8 cellular contexts compared by ENCODE assay signal in the genomic region with DNA sequence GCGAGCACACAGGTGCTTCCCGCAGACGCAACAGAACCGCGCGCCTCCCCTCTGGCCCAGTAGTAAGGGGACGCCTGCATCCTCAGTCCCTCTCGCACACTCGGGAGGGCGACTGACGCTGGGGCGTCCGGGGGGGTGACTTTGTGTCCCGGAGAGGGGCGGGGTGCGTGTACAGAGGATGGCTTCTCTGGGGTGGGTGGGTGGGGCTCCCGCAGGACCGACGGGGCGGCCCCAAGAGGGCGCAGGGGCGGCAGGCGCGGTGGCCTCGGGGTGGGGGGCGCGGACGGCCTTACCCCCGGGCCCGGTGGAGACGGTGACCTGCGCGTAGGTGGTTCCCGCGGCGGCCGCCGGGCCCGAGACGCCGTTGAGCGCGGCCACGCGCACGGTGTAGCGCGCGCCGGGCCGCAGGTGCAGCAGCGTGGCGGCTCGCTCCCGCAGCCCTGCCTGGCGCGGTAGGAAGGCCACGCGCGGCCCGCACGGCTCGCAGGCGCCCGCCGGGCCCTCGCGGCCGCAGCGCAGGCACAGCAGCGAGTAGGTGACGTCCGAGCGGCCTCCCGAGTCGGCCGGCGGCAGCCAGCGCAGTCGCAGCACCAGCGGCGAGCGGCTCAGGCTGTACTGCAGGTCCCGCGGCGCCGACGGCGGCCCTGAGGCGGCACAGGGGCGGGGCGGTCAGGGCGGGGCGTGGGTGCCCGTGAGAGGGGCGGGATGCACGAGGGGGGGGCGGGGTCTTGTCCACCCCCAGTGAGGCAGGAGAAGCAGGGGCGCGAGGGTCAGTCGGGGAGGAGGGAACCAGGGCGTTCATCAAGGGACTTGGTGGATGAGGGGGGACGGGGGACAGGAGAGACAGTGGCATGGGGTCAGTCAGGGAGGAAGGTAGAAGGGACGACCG. TPM values are rescaled to one million over a fixed set of nuclear protein-coding genes. Genes with fewer than 3 reads are reported as not detected.
A peak's percentile ranks its signal among the peaks of the same experiment; 100 is the strongest.
DNase-seq lines count a peak whose midpoint lies in the region; ATAC-seq, FAIRE-seq and TF ChIP-seq lines count a peak whose summit lies in the region.

No MANE protein-coding gene starts in this region.

- no peak overlapping the region for H2AFZ ChIP-seq in HepG2 (ENCODE audit: low read length)

- DNase-seq in activated T-cell treated with anti-CD3 and anti-CD28 coated beads for 48 hours (ENCODE audit: low read depth), result peak; percentile 49
- no peak for DNase-seq in activated T-cell treated with anti-CD3 and anti-CD28 coated beads, Interleukin-2, amount 50 U/mL, for 1 hour
- peak; percentile 99 for DNase-seq in NCI-H510A (lab: John Stamatoyannopoulos, UW)
- DNase-seq in T47D (ENCODE audit: low read depth in 1 of 2, low spot score in 1 of 2), result peak; percentile 39 to 77
- DNase-seq in HepG2 (ENCODE audit: low spot score), result no peak
- DNase-seq in DMS114 treated with DMSO at 0.1 percent for 48 hours (lab: John Stamatoyannopoulos, UW; ENCODE audit: unreplicated experiment), result no peak

- no peak for FAIRE-seq in HepG2 (lab: Jason Lieb, UNC)

- H3K9ac ChIP-seq in HepG2 (ENCODE audit: insufficient read depth, low read depth, low read length), result no peak overlapping the region

- POLR2A ChIA-PET in HepG2 (lab: Yijun Ruan, JAX), result no interaction called here

- peaks cover 6 to 39% of the 10 kb centered on the region in 2 experiments; a peak in 4 of 5 replicates for H3K27me3 ChIP-seq in HepG2 (ENCODE audit: control insufficient read depth in 1 of 2, insufficient read depth in 2 of 2, low read length in 2 of 2)

- H3K4me2 ChIP-seq in HepG2 (ENCODE audit: low read depth, low read length), result peak overlapping the region; percentile 65

- no peak for TF ChIP-seq EP300 in HepG2 (IDR thresholded peaks at IDR 0.05; ENCODE audit: low read depth in 2 of 2, low read length in 2 of 2)
- no peak for TF ChIP-seq EP300 in HepG2 (CRISPR knock-in tag; IDR thresholded peaks at IDR 0.05; ENCODE audit: borderline replicate concordance)

- no peaks in the 10 kb centered on the region for H3K79me2 ChIP-seq in HepG2 (ENCODE audit: insufficient read depth, low read length)

- TF ChIP-seq CTCF in HepG2 (CRISPR knock-in tag; IDR thresholded peaks at IDR 0.05), result no peak

- no peaks in the 10 kb centered on the region for H3K36me3 ChIP-seq in HepG2 (replicated peaks in 1 of 2; ENCODE audit: control insufficient read depth in 1 of 2, insufficient read depth in 2 of 2, low read length in 2 of 2)

- H3K4me1 ChIP-seq in HepG2 (ENCODE audit: insufficient read depth, low read length), result peaks cover 14% of the 10 kb centered on the region; the same call in 1 of the 2 replicates

- no TSS peak for BruUV-seq in HepG2 (replicated peaks; lab: Mats Ljungman, UMichigan)

- peak overlapping the region; percentile 21 to 64 (median 33); a peak in 4 of 6 replicates for H3K4me3 ChIP-seq in HepG2 (replicated peaks in 1 of 3; ENCODE audit: insufficient read depth in 1 of 3, low read depth in 2 of 3, low read length in 3 of 3)

- TF ChIP-seq POLR2A in HepG2 (IDR thresholded peaks at IDR 0.05; ENCODE audit: insufficient read depth in 1 of 2, low read depth in 2 of 2, low read length in 2 of 2), result no peak

- ATAC-seq in HepG2 (peak; percentile 86), HG02798 (IDR thresholded peaks at IDR 0.05; ENCODE audit: poor library complexity, unreplicated experiment) (no peak), GM18867 (IDR thresholded peaks at IDR 0.05; ENCODE audit: unreplicated experiment) (no peak)

- H3K9me3 ChIP-seq in HepG2 (ENCODE audit: low read length), result no peaks in the 10 kb centered on the region

- CTCF ChIA-PET in HepG2 (lab: Yijun Ruan, JAX; ENCODE audit: low intra/inter-chr PET ratio, low total read pairs), result no interaction called here

- intact Hi-C loops in HepG2 (cut with micrococcal nuclease; ENCODE audit: unreplicated experiment), result no loop called here

- in situ Hi-C loops in T47D (cut with HindIII; ENCODE audit: low pct_unique_long_range_greater_than_20kb, low sequenced_read_pairs), result no loop called here
- in situ Hi-C loops in HepG2 (cut with HindIII; ENCODE audit: extremely low pct_ligation_motif_present, low pct_unique_long_range_greater_than_20kb), result no loop called here

- WGBS in HepG2 (ENCODE audit: low lambda C conversion rate), result 4% methylated on average over 23 of the region's 105 CpGs

- no peaks in the 10 kb centered on the region for H4K20me1 ChIP-seq in HepG2 (ENCODE audit: insufficient read depth, low read length)

- H3K27ac ChIP-seq in HepG2 (ENCODE audit: extremely low read length, insufficient read depth, low read length), result no peak overlapping the region

- no peak for TF ChIP-seq RAD21 in HepG2 (CRISPR knock-in tag; IDR thresholded peaks at IDR 0.05)

RNA-seq across cellular contexts. Expression of gene EPHA10, which starts 12.1 kb away (rescaled TPM):
- total RNA-seq in HepG2 (2016; rRNA removed; fragmentation: Illumina TruSeq; extraction: Trizol), result 0.08 and 0.58 TPM in 2 replicates
- total RNA-seq in HepG2 (2016; cell fraction: cytosol; rRNA removed; fragmentation: Illumina TruSeq; extraction: Trizol; ENCODE audit: low read depth), result 0.10 TPM in 1 of 2 replicates, not detected in the other
- total RNA-seq in HepG2 (2016; cell fraction: insoluble cytoplasmic fraction; rRNA removed; fragmentation: Illumina TruSeq; extraction: Trizol), result 0.17 and 0.19 TPM in 2 replicates
- 0.10 and 0.15 TPM in 2 replicates for total RNA-seq in HepG2 (2016; cell fraction: membrane; rRNA removed; fragmentation: Illumina TruSeq; extraction: Trizol)
- 0.25 and 0.40 TPM in 2 replicates for total RNA-seq in HepG2 (2016; cell fraction: nucleus; rRNA removed; fragmentation: Illumina TruSeq; extraction: Trizol)
- polyA plus RNA-seq in HepG2 (2011; rRNA removed), result 0.11 and 0.29 TPM in 2 replicates
- polyA plus RNA-seq in HepG2 (2011; cell fraction: cytosol; rRNA removed), result 0.08 and 0.09 TPM in 2 replicates
- polyA plus RNA-seq in HepG2 (2011; cell fraction: nucleus; rRNA removed), result 1.4 and 2.3 TPM in 2 replicates
- polyA plus RNA-seq in HepG2 (2012), result 0.09 and 0.15 TPM in 2 replicates
- polyA plus RNA-seq in HepG2 (2016; cell fraction: cytosol; fragmentation: Illumina TruSeq; extraction: Trizol; ENCODE audit: low read depth), result 0.01 TPM in 1 of 2 replicates, not detected in the other
- 0.08 TPM in 1 of 2 replicates, not detected in the other for polyA plus RNA-seq in HepG2 (2016; cell fraction: insoluble cytoplasmic fraction; fragmentation: Illumina TruSeq; extraction: Trizol; ENCODE audit: low read depth)
- polyA plus RNA-seq in HepG2 (2016; cell fraction: membrane; fragmentation: Illumina TruSeq; extraction: Trizol; ENCODE audit: low read depth), result 0.12 TPM in 1 of 2 replicates, not detected in the other
- 0.40 and 0.52 TPM in 2 replicates for polyA plus RNA-seq in HepG2 (2016; cell fraction: nucleus; fragmentation: Illumina TruSeq; extraction: Trizol; ENCODE audit: insufficient read depth, low read depth)
- 0.08 and 0.63 TPM in 2 replicates for polyA minus RNA-seq in HepG2 (2011; rRNA and poly(A)+ RNA removed; ENCODE audit: low replicate concordance)
- not detected in 2 replicates for polyA minus RNA-seq in HepG2 (2011; cell fraction: cytosol; rRNA and poly(A)+ RNA removed)
- polyA minus RNA-seq in HepG2 (2011; cell fraction: nucleus; rRNA and poly(A)+ RNA removed), result 0.26 TPM in 1 of 2 replicates, not detected in the other

RNA-seq across cellular contexts. Expression of gene MANEAL, which starts 40.8 kb away (rescaled TPM):
- total RNA-seq in HepG2 (2016; rRNA removed; fragmentation: Illumina TruSeq; extraction: Trizol), result 16.8 and 26.4 TPM in 2 replicates
- total RNA-seq in HepG2 (2016; cell fraction: cytosol; rRNA removed; fragmentation: Illumina TruSeq; extraction: Trizol; ENCODE audit: low read depth), result 16.6 and 17.3 TPM in 2 replicates
- total RNA-seq in HepG2 (2016; cell fraction: insoluble cytoplasmic fraction; rRNA removed; fragmentation: Illumina TruSeq; extraction: Trizol), result 18.0 and 24.7 TPM in 2 replicates
- total RNA-seq in HepG2 (2016; cell fraction: membrane; rRNA removed; fragmentation: Illumina TruSeq; extraction: Trizol), result 32.4 and 35.8 TPM in 2 replicates
- total RNA-seq in HepG2 (2016; cell fraction: nucleus; rRNA removed; fragmentation: Illumina TruSeq; extraction: Trizol), result 19.1 and 23.7 TPM in 2 replicates
- 20.8 and 24.2 TPM in 2 replicates for polyA plus RNA-seq in HepG2 (2011; rRNA removed)
- polyA plus RNA-seq in HepG2 (2011; cell fraction: cytosol; rRNA removed), result 19.9 and 21.2 TPM in 2 replicates
- polyA plus RNA-seq in HepG2 (2011; cell fraction: nucleus; rRNA removed), result 9.7 and 13.0 TPM in 2 replicates
- polyA plus RNA-seq in HepG2 (2012), result 15.7 and 16.4 TPM in 2 replicates
- 22.1 and 26.7 TPM in 2 replicates for polyA plus RNA-seq in HepG2 (2016; cell fraction: cytosol; fragmentation: Illumina TruSeq; extraction: Trizol; ENCODE audit: low read depth)
- 26.1 and 27.7 TPM in 2 replicates for polyA plus RNA-seq in HepG2 (2016; cell fraction: insoluble cytoplasmic fraction; fragmentation: Illumina TruSeq; extraction: Trizol; ENCODE audit: low read depth)
- 36.8 and 37.5 TPM in 2 replicates for polyA plus RNA-seq in HepG2 (2016; cell fraction: membrane; fragmentation: Illumina TruSeq; extraction: Trizol; ENCODE audit: low read depth)
- polyA plus RNA-seq in HepG2 (2016; cell fraction: nucleus; fragmentation: Illumina TruSeq; extraction: Trizol; ENCODE audit: insufficient read depth, low read depth), result 36.1 and 42.1 TPM in 2 replicates
- polyA minus RNA-seq in HepG2 (2011; rRNA and poly(A)+ RNA removed; ENCODE audit: low replicate concordance), result 38.3 and 73.7 TPM in 2 replicates
- polyA minus RNA-seq in HepG2 (2011; cell fraction: cytosol; rRNA and poly(A)+ RNA removed), result 15.2 and 17.4 TPM in 2 replicates
- 6.0 and 8.9 TPM in 2 replicates for polyA minus RNA-seq in HepG2 (2011; cell fraction: nucleus; rRNA and poly(A)+ RNA removed)

RNA-seq across cellular contexts. Expression of gene C1orf122, which starts 54.8 kb away (rescaled TPM):
- total RNA-seq in HepG2 (2016; rRNA removed; fragmentation: Illumina TruSeq; extraction: Trizol), result 31.3 and 40.6 TPM in 2 replicates
- 37.4 and 51.2 TPM in 2 replicates for total RNA-seq in HepG2 (2016; cell fraction: cytosol; rRNA removed; fragmentation: Illumina TruSeq; extraction: Trizol; ENCODE audit: low read depth)
- total RNA-seq in HepG2 (2016; cell fraction: insoluble cytoplasmic fraction; rRNA removed; fragmentation: Illumina TruSeq; extraction: Trizol), result 33.4 and 38.2 TPM in 2 replicates
- 37.7 and 50.5 TPM in 2 replicates for total RNA-seq in HepG2 (2016; cell fraction: membrane; rRNA removed; fragmentation: Illumina TruSeq; extraction: Trizol)
- 16.9 and 21.8 TPM in 2 replicates for total RNA-seq in HepG2 (2016; cell fraction: nucleus; rRNA removed; fragmentation: Illumina TruSeq; extraction: Trizol)
- polyA plus RNA-seq in HepG2 (2011; rRNA removed), result 18.7 and 25.1 TPM in 2 replicates
- polyA plus RNA-seq in HepG2 (2011; cell fraction: cytosol; rRNA removed), result 20.0 and 25.3 TPM in 2 replicates
- 28.5 and 29.9 TPM in 2 replicates for polyA plus RNA-seq in HepG2 (2011; cell fraction: nucleus; rRNA removed)
- polyA plus RNA-seq in HepG2 (2012), result 7.0 and 10.9 TPM in 2 replicates
- polyA plus RNA-seq in HepG2 (2016; cell fraction: cytosol; fragmentation: Illumina TruSeq; extraction: Trizol; ENCODE audit: low read depth), result 48.7 and 56.2 TPM in 2 replicates
- polyA plus RNA-seq in HepG2 (2016; cell fraction: insoluble cytoplasmic fraction; fragmentation: Illumina TruSeq; extraction: Trizol; ENCODE audit: low read depth), result 31.4 and 33.0 TPM in 2 replicates
- polyA plus RNA-seq in HepG2 (2016; cell fraction: membrane; fragmentation: Illumina TruSeq; extraction: Trizol; ENCODE audit: low read depth), result 37.2 and 37.9 TPM in 2 replicates
- 32.9 and 35.0 TPM in 2 replicates for polyA plus RNA-seq in HepG2 (2016; cell fraction: nucleus; fragmentation: Illumina TruSeq; extraction: Trizol; ENCODE audit: insufficient read depth, low read depth)
- polyA minus RNA-seq in HepG2 (2011; rRNA and poly(A)+ RNA removed; ENCODE audit: low replicate concordance), result 8.2 and 11.5 TPM in 2 replicates
- polyA minus RNA-seq in HepG2 (2011; cell fraction: cytosol; rRNA and poly(A)+ RNA removed), result 9.6 TPM in 2 replicates
- polyA minus RNA-seq in HepG2 (2011; cell fraction: nucleus; rRNA and poly(A)+ RNA removed), result 6.6 and 7.0 TPM in 2 replicates

RNA-seq across cellular contexts. Expression of gene YRDC, which starts 55.2 kb away (rescaled TPM):
- 29.2 and 31.8 TPM in 2 replicates for total RNA-seq in HepG2 (2016; rRNA removed; fragmentation: Illumina TruSeq; extraction: Trizol)
- total RNA-seq in HepG2 (2016; cell fraction: cytosol; rRNA removed; fragmentation: Illumina TruSeq; extraction: Trizol; ENCODE audit: low read depth), result 7.1 and 8.4 TPM in 2 replicates
- total RNA-seq in HepG2 (2016; cell fraction: insoluble cytoplasmic fraction; rRNA removed; fragmentation: Illumina TruSeq; extraction: Trizol), result 29.8 and 34.9 TPM in 2 replicates
- 18.8 and 18.9 TPM in 2 replicates for total RNA-seq in HepG2 (2016; cell fraction: membrane; rRNA removed; fragmentation: Illumina TruSeq; extraction: Trizol)
- total RNA-seq in HepG2 (2016; cell fraction: nucleus; rRNA removed; fragmentation: Illumina TruSeq; extraction: Trizol), result 15.6 and 16.7 TPM in 2 replicates
- polyA plus RNA-seq in HepG2 (2011; rRNA removed), result 25.4 and 27.5 TPM in 2 replicates
- 25.6 and 26.2 TPM in 2 replicates for polyA plus RNA-seq in HepG2 (2011; cell fraction: cytosol; rRNA removed)
- 8.3 and 10.1 TPM in 2 replicates for polyA plus RNA-seq in HepG2 (2011; cell fraction: nucleus; rRNA removed)
- polyA plus RNA-seq in HepG2 (2012), result 17.1 and 21.1 TPM in 2 replicates
- polyA plus RNA-seq in HepG2 (2016; cell fraction: cytosol; fragmentation: Illumina TruSeq; extraction: Trizol; ENCODE audit: low read depth), result 5.9 and 6.1 TPM in 2 replicates
- polyA plus RNA-seq in HepG2 (2016; cell fraction: insoluble cytoplasmic fraction; fragmentation: Illumina TruSeq; extraction: Trizol; ENCODE audit: low read depth), result 27.0 and 29.5 TPM in 2 replicates
- polyA plus RNA-seq in HepG2 (2016; cell fraction: membrane; fragmentation: Illumina TruSeq; extraction: Trizol; ENCODE audit: low read depth), result 11.3 and 12.8 TPM in 2 replicates
- polyA plus RNA-seq in HepG2 (2016; cell fraction: nucleus; fragmentation: Illumina TruSeq; extraction: Trizol; ENCODE audit: insufficient read depth, low read depth), result 22.9 and 23.8 TPM in 2 replicates
- polyA minus RNA-seq in HepG2 (2011; rRNA and poly(A)+ RNA removed; ENCODE audit: low replicate concordance), result 25.1 and 31.1 TPM in 2 replicates
- polyA minus RNA-seq in HepG2 (2011; cell fraction: cytosol; rRNA and poly(A)+ RNA removed), result 9.3 and 10.2 TPM in 2 replicates
- polyA minus RNA-seq in HepG2 (2011; cell fraction: nucleus; rRNA and poly(A)+ RNA removed), result 9.0 and 9.7 TPM in 2 replicates

Comparison
In these comparisons a context has a peak if more than half of its experiments do, and no peak if none do; other contexts are left out.
1. DNase-seq: peak in activated T-cell treated with anti-CD3 and anti-CD28 coated beads for 48 hours (single experiment), NCI-H510A (single experiment) and T47D (2 of 2); none in activated T-cell treated with anti-CD3 and anti-CD28 coated beads, Interleukin-2, amount 50 U/mL, for 1 hour (single experiment), HepG2 (single experiment) and DMS114 treated with DMSO at 0.1 percent for 48 hours (single experiment).